In genomic region chr3:194315965-194316361, GRCh38 we compare ENCODE assay signal across 8 cellular contexts. TPM values are rescaled to one million over a fixed set of nuclear protein-coding genes. Genes with fewer than 3 reads are reported as not detected.
DNase-seq lines count a peak whose midpoint lies in the region; ATAC-seq and TF ChIP-seq lines count a peak whose summit lies in the region.

No MANE protein-coding gene starts in this region.

- H2BK15ac ChIP-seq in mesendoderm (replicated peaks; ENCODE audit: low read depth), result no peak overlapping the region

- peaks cover 0 to 11% of the 10 kb centered on the region in 2 donors for H3K9me3 ChIP-seq in ascending aorta

- H3K9ac ChIP-seq in mesendoderm (ENCODE audit: low read length), result peak overlapping the region; percentile 31

- H3K79me1 ChIP-seq in mesendoderm (ENCODE audit: low read length), result no peaks in the 10 kb centered on the region

- no peak overlapping the region for H2BK5ac ChIP-seq in mesendoderm (ENCODE audit: low read length)

- peaks cover 38% of the 10 kb centered on the region for H3K4me1 Mint-ChIP-seq in activated CD4-positive, alpha-beta T cell treated with anti-CD3 and anti-CD28 coated beads, Interleukin-2, amount 10 ng/mL, durations not matched to agents 24 days and 14 days

- peak overlapping the region; percentile 53 to 54 for H3K4me3 ChIP-seq in ascending aorta
- H3K4me3 ChIP-seq in mesendoderm (ENCODE audit: low read length), result no peak overlapping the region

- peaks cover 4 to 11% of the 10 kb centered on the region in 2 donors for H3K4me1 ChIP-seq in ascending aorta
- peaks cover 3% of the 10 kb centered on the region for H3K4me1 ChIP-seq in mesendoderm (ENCODE audit: control insufficient read depth, low read depth, low read length)

- no CpG with 5 or more reads among the region's 17 CpGs for WGBS in mesendoderm (ENCODE audit: extremely low coverage, insufficient coverage, low lambda C conversion rate)

- peak; percentile 5 for ATAC-seq in HG03108 (IDR thresholded peaks at IDR 0.05; ENCODE audit: unreplicated experiment)

- H4K8ac ChIP-seq in mesendoderm (ENCODE audit: low read depth, low read length), result no peak overlapping the region

- peaks cover 2% of the 10 kb centered on the region for H3K36me3 Mint-ChIP-seq in activated CD4-positive, alpha-beta T cell treated with anti-CD3 and anti-CD28 coated beads, Interleukin-2, amount 10 ng/mL, durations not matched to agents 24 days and 14 days (ENCODE audit: low read depth)

- peaks cover 13% of the 10 kb centered on the region for H3K27me3 Mint-ChIP-seq in activated CD4-positive, alpha-beta T cell treated with anti-CD3 and anti-CD28 coated beads, Interleukin-2, amount 10 ng/mL, durations not matched to agents 24 days and 14 days

- no peaks in the 10 kb centered on the region for H3K79me2 ChIP-seq in mesendoderm (ENCODE audit: control insufficient read depth, insufficient read depth, low read length)

- H3K27ac Mint-ChIP-seq in activated CD4-positive, alpha-beta T cell treated with anti-CD3 and anti-CD28 coated beads, Interleukin-2, amount 10 ng/mL, durations not matched to agents 24 days and 14 days, result no peak overlapping the region

- H3K18ac ChIP-seq in mesendoderm (ENCODE audit: low read length), result no peak overlapping the region

- H4K5ac ChIP-seq in mesendoderm (ENCODE audit: low read length), result no peak overlapping the region

- no peak overlapping the region for H3K27ac ChIP-seq in ascending aorta
- H3K27ac ChIP-seq in mesendoderm (ENCODE audit: low read depth, low read length), result no peak overlapping the region

- no peak for DNase-seq in activated CD4-positive, alpha-beta T cell treated with anti-CD3 and anti-CD28 coated beads, Interleukin-2, amount 10 ng/mL, durations not matched to agents 24 days and 14 days
- no peak for DNase-seq in activated CD4-positive, alpha-beta T cell treated with anti-CD3 and anti-CD28 coated beads, Interleukin-2, amount 50 U/mL, for 48 hours
- no peak for DNase-seq in ascending aorta (ENCODE audit: low spot score in 2 of 2)
- DNase-seq in mesendoderm, result no peak
- DNase-seq in NCI-H2227 (lab: John Stamatoyannopoulos, UW; ENCODE audit: unreplicated experiment), result no peak
- DNase-seq in NCI-H2171 (lab: John Stamatoyannopoulos, UW), result no peak
- no peak for DNase-seq in NCI-H2081 (lab: John Stamatoyannopoulos, UW)

- H3K27me3 ChIP-seq in ascending aorta, result no peaks in the 10 kb centered on the region
- no peaks in the 10 kb centered on the region for H3K27me3 ChIP-seq in mesendoderm (ENCODE audit: insufficient read depth, low read length, poor library complexity)

- no peak for TF ChIP-seq CTCF in ascending aorta (IDR thresholded peaks at IDR 0.05)

- H3K4me3 Mint-ChIP-seq in activated CD4-positive, alpha-beta T cell treated with anti-CD3 and anti-CD28 coated beads, Interleukin-2, amount 10 ng/mL, durations not matched to agents 24 days and 14 days, result peak overlapping the region; percentile 59

- H3K9me3 Mint-ChIP-seq in activated CD4-positive, alpha-beta T cell treated with anti-CD3 and anti-CD28 coated beads, Interleukin-2, amount 10 ng/mL, durations not matched to agents 24 days and 14 days, result peaks cover 6% of the 10 kb centered on the region

- H3K36me3 ChIP-seq in ascending aorta (no peaks in the 10 kb centered on the region), mesendoderm (ENCODE audit: control insufficient read depth, insufficient read depth, low read length) (no peaks in the 10 kb centered on the region)

- peak overlapping the region; percentile 36 for H3K4me2 ChIP-seq in mesendoderm (ENCODE audit: low read length)

- no peak overlapping the region for H3K4ac ChIP-seq in mesendoderm (ENCODE audit: low read depth, low read length)

- H2BK120ac ChIP-seq in mesendoderm (ENCODE audit: low read depth, low read length), result no peak overlapping the region

- H3K23ac ChIP-seq in mesendoderm (ENCODE audit: low read length), result no peak overlapping the region

- H3K56ac ChIP-seq in mesendoderm (ENCODE audit: low read length), result no peak overlapping the region

- intact Hi-C loops in activated CD4-positive, alpha-beta T cell treated with anti-CD3 and anti-CD28 coated beads, Interleukin-2, amount 10 ng/mL, durations not matched to agents 24 days and 14 days (cut with micrococcal nuclease), result loop anchor here (1.0 to 5.0 kb wide), 4 partner anchors 114 to 651 kb away; no protein-coding TSS in a partner anchor
- intact Hi-C loops in ascending aorta (cut with DNase I), result loop anchor here (1.0 to 10.0 kb wide), 7 partner anchors 15 to 649 kb away; no protein-coding TSS in a partner anchor

- H2AK5ac ChIP-seq in mesendoderm (ENCODE audit: low read length), result no peak overlapping the region

RNA-seq across cellular contexts. Expression of gene CPN2, which starts 35.2 kb away (rescaled TPM):
- not detected in 2 replicates for total RNA-seq in activated CD4-positive, alpha-beta T cell treated with anti-CD3 and anti-CD28 coated beads, Interleukin-2, amount 10 ng/mL, durations not matched to agents 24 days and 14 days
- total RNA-seq in ascending aorta, result not detected
- 0.01 TPM for polyA plus RNA-seq in mesendoderm (2013, experiment 1 of 2)
- polyA plus RNA-seq in mesendoderm (2013, experiment 2 of 2), result 0.01 TPM

RNA-seq across cellular contexts. Expression of gene LRRC15, which starts 53.6 kb away (rescaled TPM):
- total RNA-seq in activated CD4-positive, alpha-beta T cell treated with anti-CD3 and anti-CD28 coated beads, Interleukin-2, amount 10 ng/mL, durations not matched to agents 24 days and 14 days, result not detected in 2 replicates
- not detected for total RNA-seq in ascending aorta
- 0.37 TPM for polyA plus RNA-seq in mesendoderm (2013, experiment 1 of 2)
- polyA plus RNA-seq in mesendoderm (2013, experiment 2 of 2), result 0.39 TPM
